Comparison of ENCODE assay signal across 8 cellular contexts in the genomic region with DNA sequence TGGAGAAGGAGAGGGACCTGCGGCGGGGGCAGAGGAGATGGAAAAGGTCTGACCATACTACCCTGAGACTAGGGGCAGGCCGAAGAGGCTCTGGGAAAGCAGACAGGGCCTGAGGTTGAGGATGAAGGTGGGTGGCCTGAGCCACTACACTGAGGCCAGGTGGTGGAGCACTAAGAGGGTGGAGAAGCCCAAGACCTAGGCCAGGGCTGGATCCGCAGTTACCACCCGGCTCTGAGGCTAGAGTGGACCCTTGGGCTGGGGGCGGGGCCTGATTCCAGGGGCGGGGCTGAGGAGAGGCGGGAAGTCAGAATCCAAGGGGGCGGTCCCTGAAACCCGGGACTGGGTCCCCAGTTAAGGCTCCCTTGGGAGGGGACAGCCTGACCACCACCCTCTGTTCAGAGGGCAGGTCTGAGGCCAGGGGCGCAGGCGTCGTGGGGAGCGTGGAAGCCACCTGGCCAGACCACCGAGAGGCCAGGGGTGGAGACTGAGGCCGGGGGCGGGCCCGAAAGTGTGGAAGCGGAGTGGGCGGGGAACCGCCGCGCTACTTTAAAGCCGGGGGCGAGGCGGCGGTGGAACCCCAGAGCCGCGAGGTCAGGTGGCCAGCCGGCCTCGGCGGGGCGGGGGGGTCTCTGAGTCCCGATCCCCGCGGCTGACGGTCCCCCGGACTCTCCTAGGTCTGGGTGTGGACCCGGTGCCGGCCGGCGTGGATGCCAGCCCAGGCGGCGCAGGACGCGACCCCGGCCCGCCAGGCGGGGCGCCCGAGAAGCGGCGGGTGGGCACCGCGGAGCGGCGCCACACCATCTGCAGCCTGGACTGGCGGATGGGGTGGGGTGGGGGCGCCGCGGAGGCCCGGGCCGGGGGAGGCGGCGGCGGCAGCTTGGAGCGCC. TPM values are rescaled to one million over a fixed set of nuclear protein-coding genes. Genes with fewer than 3 reads are reported as not detected.
DNase-seq lines count a peak whose midpoint lies in the region; ATAC-seq and TF ChIP-seq lines count a peak whose summit lies in the region.

No MANE protein-coding gene starts in this region.

- DNase-seq in GM13977 (ENCODE audit: low spot score) (peak; percentile 85), NCI-H2081 treated with DMSO at 0.1 percent for 48 hours (lab: John Stamatoyannopoulos, UW) (peak; percentile 24), dorsolateral prefrontal cortex (peak in 1 of 10 donors; percentile 68)
- peak; percentile 44 for DNase-seq in activated CD4-positive, CD25-positive, alpha-beta regulatory T cell treated with anti-CD3 and anti-CD28 coated beads, Interleukin-2, amount 50 U/mL, for 72 hours
- peak; percentile 26 to 31 for DNase-seq in stimulated activated naive CD8-positive, alpha-beta T cell treated with anti-CD3 and anti-CD28 coated beads, Interleukin-15, amount 100 ng/mL, for 72 hours

- intact Hi-C loops in dorsolateral prefrontal cortex (cut with DNase I) = loop anchor here in 1 of 2 donors (10.0 kb wide), 1 partner anchor 64 kb away; the partner anchor contains the start of gene PDRG1

- H3K36me3 ChIP-seq in muscle layer of duodenum (ENCODE audit: control insufficient read depth in 1 of 2, insufficient read depth in 2 of 2, low read length in 2 of 2) = no peaks in the 10 kb centered on the region

- no peaks in the 10 kb centered on the region for H3K9me3 ChIP-seq in muscle layer of duodenum (ENCODE audit: control insufficient read depth in 1 of 2, low read length in 2 of 2)

- H3K27me3 ChIP-seq in dorsolateral prefrontal cortex = peaks cover 0 to 58% (median 17%) of the 10 kb centered on the region in 45 donors
- peaks cover 21% of the 10 kb centered on the region for H3K27me3 ChIP-seq in muscle layer of duodenum (ENCODE audit: low read depth, low read length)

- H3K4me3 ChIP-seq in dorsolateral prefrontal cortex = peak overlapping the region; percentile 7 to 70 (median 49)
- peak overlapping the region; percentile 26 to 70 for H3K4me3 ChIP-seq in muscle layer of duodenum (ENCODE audit: low read depth in 1 of 2, low read length in 2 of 2)

- TF ChIP-seq CTCF in GM13977 (IDR thresholded peaks at IDR 0.05; ENCODE audit: extremely low read depth, insufficient read depth, missing control alignments) = no peak
- TF ChIP-seq CTCF in dorsolateral prefrontal cortex (IDR thresholded peaks at IDR 0.05 in 54 of 56, conservative IDR thresholded peaks at IDR 0.05 in 2 of 56; ENCODE audit: low read depth in 1 of 56, partially characterized antibody in 56 of 56) = no peak

- H3K4me1 Mint-ChIP-seq in stimulated activated naive CD8-positive, alpha-beta T cell treated with anti-CD3 and anti-CD28 coated beads, Interleukin-15, amount 100 ng/mL, for 72 hours = peaks cover 27% of the 10 kb centered on the region

- H3K27ac Mint-ChIP-seq in stimulated activated naive CD8-positive, alpha-beta T cell treated with anti-CD3 and anti-CD28 coated beads, Interleukin-15, amount 100 ng/mL, for 72 hours = no peak overlapping the region

- H3K27me3 Mint-ChIP-seq in stimulated activated naive CD8-positive, alpha-beta T cell treated with anti-CD3 and anti-CD28 coated beads, Interleukin-15, amount 100 ng/mL, for 72 hours = peaks cover 85% of the 10 kb centered on the region

- in situ Hi-C loops in GM13977 (cut with MboI; ENCODE audit: low pct_unique_long_range_greater_than_20kb, low sequenced_read_pairs, unreplicated experiment) = no loop called here

- H3K4me1 ChIP-seq in muscle layer of duodenum (ENCODE audit: control insufficient read depth in 1 of 2, insufficient read depth in 2 of 2, low read length in 2 of 2) = peaks cover 5 to 9% of the 10 kb centered on the region in 2 donors

- H3K4me3 Mint-ChIP-seq in stimulated activated naive CD8-positive, alpha-beta T cell treated with anti-CD3 and anti-CD28 coated beads, Interleukin-15, amount 100 ng/mL, for 72 hours = peak overlapping the region; percentile 87 to 92

- H3K9me3 Mint-ChIP-seq in stimulated activated naive CD8-positive, alpha-beta T cell treated with anti-CD3 and anti-CD28 coated beads, Interleukin-15, amount 100 ng/mL, for 72 hours = no peaks in the 10 kb centered on the region

- H3K27ac ChIP-seq in dorsolateral prefrontal cortex (peak overlapping the region in 6 of 59 donors; percentile 5 to 63 (median 29)), muscle layer of duodenum (ENCODE audit: low read length) (no peak overlapping the region)

- ATAC-seq in stimulated activated naive CD8-positive, alpha-beta T cell treated with anti-CD3 and anti-CD28 coated beads, Interleukin-15, amount 100 ng/mL, for 72 hours = peak; percentile 70
- no peak for ATAC-seq in GM18520 (IDR thresholded peaks at IDR 0.05; ENCODE audit: unreplicated experiment)
- no peak for ATAC-seq in HG02642 (IDR thresholded peaks at IDR 0.05; ENCODE audit: poor library complexity, unreplicated experiment)

RNA-seq across cellular contexts. Expression of gene CCM2L, which starts 8.3 kb away (rescaled TPM):
- 1 to 10 TPM; 2.5 to 10.0 (median 4.8) TPM for total RNA-seq in dorsolateral prefrontal cortex

RNA-seq across cellular contexts. Expression of gene HCK, which starts 33.5 kb away (rescaled TPM):
- 10 to 100 TPM in 19 of 120 experiments, 1 to 10 TPM in 101; 1.3 to 30.6 (median 5.7) TPM for total RNA-seq in dorsolateral prefrontal cortex

RNA-seq across cellular contexts. Expression of gene XKR7, which starts 50.6 kb away (rescaled TPM):
- 1 to 10 TPM; 1.7 to 7.6 (median 4.5) TPM for total RNA-seq in dorsolateral prefrontal cortex
